ENCODE assay signal across 17 cellular contexts in genomic region chr5:139619861-139620260, GRCh38.
"Had no signal": no experiment of that assay in that cellular context is flagged by ENCODE, and none has a peak within 500 bp of the region (broad histone marks: within the 10 kb centered on the region; RNA-seq: fewer than 3 reads in every experiment).

No MANE protein-coding gene starts in this region.

- DNase-seq: activated CD4-positive, CD25-positive, alpha-beta regulatory T cell treated with anti-CD3 and anti-CD28 coated beads, Interleukin-2, amount 50 U/mL, for 72 hours; activated CD8-positive, alpha-beta memory T cell treated with anti-CD3 and anti-CD28 coated beads for 24 hours; activated naive CD4-positive, alpha-beta T cell treated with anti-CD3 and anti-CD28 coated beads for 36 hours; amniotic stem cell; central memory CD4-positive, alpha-beta T cell; mammary epithelial cell; naive B cell; posterior cingulate gyrus; substantia nigra; uterus had no signal

- H3K27ac Mint-ChIP-seq: activated naive CD4-positive, alpha-beta T cell treated with anti-CD3 and anti-CD28 coated beads for 36 hours; activated T-helper 2 cell treated with anti-CD3 and anti-CD28 coated beads, Interferon-gamma antibody, Interleukin-2, Interleukin-4, amounts not matched to agents 10 μg/mL and 5 μg/mL and 100 μg/mL, durations not matched to agents 14 hours and 24 hours and 36 hours; stimulated activated memory B cell treated with anti-CD40 and anti-IgM and Interleukin-4, amounts not matched to agents 10 μg/mL and 1 μg/mL and 100 μg/mL, for 72 hours had no signal

- H3K4me1 Mint-ChIP-seq: stimulated activated memory B cell treated with anti-CD40 and anti-IgM and Interleukin-4, amounts not matched to agents 10 μg/mL and 1 μg/mL and 100 μg/mL, for 72 hours had no signal

- H3K27me3 ChIP-seq: esophagus muscularis mucosa, hepatocyte, tibial nerve, uterus had no signal

- H3K9me3 Mint-ChIP-seq: activated naive CD4-positive, alpha-beta T cell treated with anti-CD3 and anti-CD28 coated beads for 36 hours; activated T-helper 2 cell treated with anti-CD3 and anti-CD28 coated beads, Interferon-gamma antibody, Interleukin-2, Interleukin-4, amounts not matched to agents 10 μg/mL and 5 μg/mL and 100 μg/mL, durations not matched to agents 14 hours and 24 hours and 36 hours; naive B cell; stimulated activated memory B cell treated with anti-CD40 and anti-IgM and Interleukin-4, amounts not matched to agents 10 μg/mL and 1 μg/mL and 100 μg/mL, for 72 hours had no signal

- H3K27me3 Mint-ChIP-seq: naive B cell; stimulated activated memory B cell treated with anti-CD40 and anti-IgM and Interleukin-4, amounts not matched to agents 10 μg/mL and 1 μg/mL and 100 μg/mL, for 72 hours had no signal

- H3K4me3 ChIP-seq: coronary artery, esophagus muscularis mucosa, hepatocyte, tibial nerve, uterus had no signal

- H3K4me1 ChIP-seq: esophagus muscularis mucosa, tibial nerve, uterus had no signal

- H3K36me3 ChIP-seq: uterus had no signal

- H3K9me3 ChIP-seq: esophagus muscularis mucosa, tibial nerve, uterus had no signal

- ATAC-seq: left lobe of liver; stimulated activated memory B cell treated with anti-CD40 and anti-IgM and Interleukin-4, amounts not matched to agents 10 μg/mL and 1 μg/mL and 100 μg/mL, for 72 hours had no signal

- H3K27ac ChIP-seq: coronary artery, esophagus muscularis mucosa, hepatocyte, tibial nerve, uterus had no signal

- H3K4me3 Mint-ChIP-seq: activated naive CD4-positive, alpha-beta T cell treated with anti-CD3 and anti-CD28 coated beads for 36 hours; naive B cell; stimulated activated memory B cell treated with anti-CD40 and anti-IgM and Interleukin-4, amounts not matched to agents 10 μg/mL and 1 μg/mL and 100 μg/mL, for 72 hours had no signal
